3 cellular contexts compared by ENCODE assay signal in the genomic region with DNA sequence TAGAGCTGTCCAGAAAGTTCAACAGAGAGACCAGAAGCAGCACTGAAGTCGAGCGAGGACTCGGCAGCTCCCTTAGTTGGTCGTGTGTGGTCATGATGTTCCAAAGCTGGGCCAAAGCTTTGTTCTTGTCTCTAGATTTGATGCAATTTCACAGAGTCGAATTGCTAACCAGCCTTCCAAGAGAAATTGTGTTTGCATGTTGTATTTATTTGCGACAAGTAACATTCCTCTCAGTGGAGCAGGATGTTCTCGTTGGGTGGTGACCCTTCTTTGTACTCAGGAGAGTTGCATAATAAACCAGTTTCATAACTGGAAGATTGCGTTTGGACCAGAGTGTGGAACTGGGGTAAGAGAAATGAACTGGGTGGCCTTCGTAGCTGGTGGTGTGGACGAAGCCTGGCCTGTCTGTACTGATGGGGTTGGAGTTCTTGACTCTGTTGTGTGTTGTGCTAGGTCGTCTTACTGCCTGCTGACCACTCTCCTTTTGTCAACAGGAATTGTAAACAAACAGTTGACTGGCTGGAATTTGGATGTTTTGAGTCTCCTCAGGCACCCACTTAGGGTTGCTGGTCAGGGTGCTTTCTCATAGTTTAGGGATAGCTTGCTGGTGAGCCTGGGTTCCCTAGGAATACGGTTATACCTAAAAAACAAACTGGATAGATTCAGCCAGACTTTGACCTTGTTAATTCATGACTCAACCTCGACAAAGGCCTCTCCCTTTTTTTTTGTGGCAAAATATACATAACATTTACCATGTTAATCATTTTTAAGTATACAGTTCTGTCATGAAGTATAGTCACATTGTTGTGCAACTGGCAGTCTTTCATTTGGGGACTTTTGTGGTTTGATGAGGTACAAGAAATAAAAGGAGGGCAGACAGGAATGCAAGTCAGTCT.
A peak's percentile ranks its signal among the peaks of the same experiment; 100 is the strongest.
TF ChIP-seq lines count a peak whose summit lies in the region.

No MANE protein-coding gene starts in this region.

TF ChIP-seq in SK-N-SH treated with all-trans-retinoic acid at 6 μM for 48 hours, 23 proteins besides CTCF, POLR2A, EP300 and RAD21 (continues in another document):
- no peak for TF ChIP-seq GLIS3 (CRISPR knock-in tag; IDR thresholded peaks at IDR 0.05)
- no peak for TF ChIP-seq SNAI2 (CRISPR knock-in tag; IDR thresholded peaks at IDR 0.05)
- no peak for TF ChIP-seq PATZ1 (CRISPR knock-in tag; IDR thresholded peaks at IDR 0.05; ENCODE audit: borderline replicate concordance)
- no peak for TF ChIP-seq ZC3H10 (CRISPR knock-in tag; IDR thresholded peaks at IDR 0.05)
- TF ChIP-seq ZFP30 (CRISPR knock-in tag; IDR thresholded peaks at IDR 0.05), result no peak
- no peak for TF ChIP-seq TOX (CRISPR knock-in tag; IDR thresholded peaks at IDR 0.05; ENCODE audit: borderline replicate concordance)
- no peak for TF ChIP-seq ARNTL (CRISPR knock-in tag; IDR thresholded peaks at IDR 0.05; ENCODE audit: borderline replicate concordance, low read depth)
- no peak for TF ChIP-seq OSR1 (CRISPR knock-in tag; IDR thresholded peaks at IDR 0.05)
- no peak for TF ChIP-seq ZNF565 (CRISPR knock-in tag; conservative IDR thresholded peaks at IDR 0.05; ENCODE audit: low read depth)
- TF ChIP-seq ZNF8 (CRISPR knock-in tag; IDR thresholded peaks at IDR 0.05), result no peak
- TF ChIP-seq ZFP3 (CRISPR knock-in tag; IDR thresholded peaks at IDR 0.05), result no peak
- TF ChIP-seq, protein P1, sequence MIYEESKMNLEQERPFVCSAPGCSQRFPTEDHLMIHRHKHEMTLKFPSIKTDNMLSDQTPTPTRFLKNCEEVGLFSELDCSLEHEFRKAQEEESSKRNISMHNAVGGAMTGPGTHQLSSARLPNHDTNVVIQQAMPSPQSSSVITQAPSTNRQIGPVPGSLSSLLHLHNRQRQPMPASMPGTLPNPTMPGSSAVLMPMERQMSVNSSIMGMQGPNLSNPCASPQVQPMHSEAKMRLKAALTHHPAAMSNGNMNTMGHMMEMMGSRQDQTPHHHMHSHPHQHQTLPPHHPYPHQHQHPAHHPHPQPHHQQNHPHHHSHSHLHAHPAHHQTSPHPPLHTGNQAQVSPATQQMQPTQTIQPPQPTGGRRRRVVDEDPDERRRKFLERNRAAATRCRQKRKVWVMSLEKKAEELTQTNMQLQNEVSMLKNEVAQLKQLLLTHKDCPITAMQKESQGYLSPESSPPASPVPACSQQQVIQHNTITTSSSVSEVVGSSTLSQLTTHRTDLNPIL (CRISPR knock-in tag; IDR thresholded peaks at IDR 0.05; ENCODE audit: low read depth), result no peak
- TF ChIP-seq CSDC2 (CRISPR knock-in tag; IDR thresholded peaks at IDR 0.05), result no peak
- TF ChIP-seq ISL1 (CRISPR knock-in tag; IDR thresholded peaks at IDR 0.05), result no peak

TF ChIP-seq in SK-N-SH, 30 proteins besides CTCF, POLR2A, EP300 and RAD21:
- TF ChIP-seq NRF1 (IDR thresholded peaks at IDR 0.05; ENCODE audit: low read depth, low read length) (no peak), MXI1 (IDR thresholded peaks at IDR 0.05; ENCODE audit: low read depth, low read length) (no peak)

TF ChIP-seq in HepG2, 621 proteins besides CTCF, POLR2A, EP300 and RAD21 (continues in another document):
- no peak for TF ChIP-seq PAWR (CRISPR knock-in tag; IDR thresholded peaks at IDR 0.05; ENCODE audit: borderline replicate concordance)
- TF ChIP-seq, protein P2, sequence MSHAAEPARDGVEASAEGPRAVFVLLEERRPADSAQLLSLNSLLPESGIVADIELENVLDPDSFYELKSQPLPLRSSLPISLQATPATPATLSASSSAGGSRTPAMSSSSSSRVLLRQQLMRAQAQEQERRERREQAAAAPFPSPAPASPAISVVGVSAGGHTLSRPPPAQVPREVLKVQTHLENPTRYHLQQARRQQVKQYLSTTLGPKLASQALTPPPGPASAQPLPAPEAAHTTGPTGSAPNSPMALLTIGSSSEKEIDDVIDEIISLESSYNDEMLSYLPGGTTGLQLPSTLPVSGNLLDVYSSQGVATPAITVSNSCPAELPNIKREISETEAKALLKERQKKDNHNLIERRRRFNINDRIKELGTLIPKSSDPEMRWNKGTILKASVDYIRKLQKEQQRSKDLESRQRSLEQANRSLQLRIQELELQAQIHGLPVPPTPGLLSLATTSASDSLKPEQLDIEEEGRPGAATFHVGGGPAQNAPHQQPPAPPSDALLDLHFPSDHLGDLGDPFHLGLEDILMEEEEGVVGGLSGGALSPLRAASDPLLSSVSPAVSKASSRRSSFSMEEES (CRISPR knock-in tag; IDR thresholded peaks at IDR 0.05), result peak; percentile 34; the same call in 1 of the 2 replicates
- no peak; the same call in 1 of the 2 replicates for TF ChIP-seq IRF2 (CRISPR knock-in tag; IDR thresholded peaks at IDR 0.05)
- TF ChIP-seq ZBTB14 (CRISPR knock-in tag; IDR thresholded peaks at IDR 0.05), result no peak
- TF ChIP-seq JDP2 (CRISPR knock-in tag; IDR thresholded peaks at IDR 0.05; ENCODE audit: borderline replicate concordance), result no peak
- 0 out of 2 replicates have a peak, but pooled peaks have one; percentile 48 for TF ChIP-seq ZBTB39 (CRISPR knock-in tag; IDR thresholded peaks at IDR 0.05)
- no peak for TF ChIP-seq CBX2 (IDR thresholded peaks at IDR 0.05; ENCODE audit: low read depth, low read length)
- TF ChIP-seq CBX2 (CRISPR knock-in tag; IDR thresholded peaks at IDR 0.05; ENCODE audit: low read depth), result no peak
- TF ChIP-seq ATF7-NPFF (CRISPR knock-in tag; IDR thresholded peaks at IDR 0.05; ENCODE audit: low read depth), result no peak
- peak; percentile 95 for TF ChIP-seq CEBPB (IDR thresholded peaks at IDR 0.05; ENCODE audit: borderline replicate concordance, low read depth, low read length)
- TF ChIP-seq ZNF574 (CRISPR knock-in tag; IDR thresholded peaks at IDR 0.05), result 0 out of 2 replicates have a peak, but pooled peaks have one; percentile 14
- no peak for TF ChIP-seq ZNF484 (CRISPR knock-in tag; IDR thresholded peaks at IDR 0.05; ENCODE audit: borderline replicate concordance, low read depth)
- TF ChIP-seq KDM1A (CRISPR knock-in tag; IDR thresholded peaks at IDR 0.05), result peak; percentile 30; the same call in 1 of the 2 replicates
- TF ChIP-seq JUN (CRISPR knock-in tag; IDR thresholded peaks at IDR 0.05), result 0 out of 2 replicates have a peak, but pooled peaks have one; percentile 43
- TF ChIP-seq YEATS4 (CRISPR knock-in tag; IDR thresholded peaks at IDR 0.05; ENCODE audit: borderline replicate concordance), result no peak
- peak; percentile 50; the same call in 1 of the 2 replicates for TF ChIP-seq GFI1 (CRISPR knock-in tag; IDR thresholded peaks at IDR 0.05; ENCODE audit: borderline replicate concordance)
- TF ChIP-seq MLXIP (CRISPR knock-in tag; IDR thresholded peaks at IDR 0.05; ENCODE audit: borderline replicate concordance), result no peak
- no peak for TF ChIP-seq ZNF761 (CRISPR knock-in tag; conservative IDR thresholded peaks at IDR 0.05)
- TF ChIP-seq, protein P3, sequence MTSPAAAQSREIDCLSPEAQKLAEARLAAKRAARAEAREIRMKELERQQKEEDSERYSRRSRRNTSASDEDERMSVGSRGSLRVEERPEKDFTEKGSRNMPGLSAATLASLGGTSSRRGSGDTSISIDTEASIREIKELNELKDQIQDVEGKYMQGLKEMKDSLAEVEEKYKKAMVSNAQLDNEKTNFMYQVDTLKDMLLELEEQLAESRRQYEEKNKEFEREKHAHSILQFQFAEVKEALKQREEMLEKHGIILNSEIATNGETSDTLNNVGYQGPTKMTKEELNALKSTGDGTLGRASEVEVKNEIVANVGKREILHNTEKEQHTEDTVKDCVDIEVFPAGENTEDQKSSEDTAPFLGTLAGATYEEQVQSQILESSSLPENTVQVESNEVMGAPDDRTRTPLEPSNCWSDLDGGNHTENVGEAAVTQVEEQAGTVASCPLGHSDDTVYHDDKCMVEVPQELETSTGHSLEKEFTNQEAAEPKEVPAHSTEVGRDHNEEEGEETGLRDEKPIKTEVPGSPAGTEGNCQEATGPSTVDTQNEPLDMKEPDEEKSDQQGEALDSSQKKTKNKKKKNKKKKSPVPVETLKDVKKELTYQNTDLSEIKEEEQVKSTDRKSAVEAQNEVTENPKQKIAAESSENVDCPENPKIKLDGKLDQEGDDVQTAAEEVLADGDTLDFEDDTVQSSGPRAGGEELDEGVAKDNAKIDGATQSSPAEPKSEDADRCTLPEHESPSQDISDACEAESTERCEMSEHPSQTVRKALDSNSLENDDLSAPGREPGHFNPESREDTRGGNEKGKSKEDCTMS (CRISPR knock-in tag; conservative IDR thresholded peaks at IDR 0.05), result no peak
- TF ChIP-seq GATAD1 (CRISPR knock-in tag; IDR thresholded peaks at IDR 0.05), result 0 out of 2 replicates have a peak, but pooled peaks have one; percentile 29
- no peak for TF ChIP-seq SOX13 (IDR thresholded peaks at IDR 0.05)
- TF ChIP-seq SOX13 (CRISPR knock-in tag; conservative IDR thresholded peaks at IDR 0.05 in 1 of 2, IDR thresholded peaks at IDR 0.05 in 1 of 2), result peak in 1 of 2 experiments; percentile 66; a peak in 1 of 4 replicates
- no peak for TF ChIP-seq HNRNPH1 (optimal IDR thresholded peaks at IDR 0.05; ENCODE audit: low read depth, low read length)
- TF ChIP-seq ZNF263 (CRISPR knock-in tag; IDR thresholded peaks at IDR 0.05), result no peak
- TF ChIP-seq ETV5 (CRISPR knock-in tag; IDR thresholded peaks at IDR 0.05; ENCODE audit: borderline replicate concordance), result peak; percentile 29; the same call in 1 of the 2 replicates
- 0 out of 2 replicates have a peak, but pooled peaks have one; percentile 45 for TF ChIP-seq FOXP4 (CRISPR knock-in tag; IDR thresholded peaks at IDR 0.05)
- TF ChIP-seq ZMYM3 (CRISPR knock-in tag; IDR thresholded peaks at IDR 0.05), result peak; percentile 55; the same call in 1 of the 2 replicates
- TF ChIP-seq ZNF605 (CRISPR knock-in tag; IDR thresholded peaks at IDR 0.05), result peak; percentile 60; the same call in 1 of the 2 replicates
- peak; percentile 27; the same call in 1 of the 2 replicates for TF ChIP-seq ZFY (CRISPR knock-in tag; IDR thresholded peaks at IDR 0.05)
